Comparison of ENCODE assay signal across 10 cellular contexts in the genomic region with DNA sequence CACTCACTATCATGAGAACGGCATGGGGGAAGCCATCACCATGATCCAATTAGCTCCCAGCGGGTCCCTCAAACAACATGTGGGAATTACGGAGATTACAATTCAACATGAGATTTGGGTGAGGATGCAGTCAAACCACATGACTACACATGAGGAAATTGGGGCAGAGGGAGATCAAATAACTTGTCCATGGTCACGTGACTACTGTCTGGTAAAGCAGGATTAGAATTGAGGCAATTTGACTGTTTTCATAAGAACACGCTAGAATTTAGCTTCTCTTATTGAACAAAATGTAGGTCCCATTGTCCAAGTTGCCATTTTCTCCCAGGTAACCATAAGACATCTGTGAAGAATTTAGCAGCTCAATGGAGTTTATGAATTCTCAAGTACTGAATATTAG.
"Had no signal": no experiment of that assay in that cellular context is flagged by ENCODE, and none has a peak within 500 bp of the region (broad histone marks: within the 10 kb centered on the region; RNA-seq: fewer than 3 reads in every experiment).

No MANE protein-coding gene starts in this region.

- H3K27ac ChIP-seq: GM23248, HL-60, KMS-11 had no signal

- H3K9me3 ChIP-seq: HAP-1 had no signal

- H3K27ac Mint-ChIP-seq: HFFc6 had no signal

- H3K36me3 ChIP-seq: HAP-1 had no signal

- H3K4me3 ChIP-seq: GM23248, HAP-1 had no signal

- H3K9ac ChIP-seq: GM23248, KMS-11 had no signal

- H3K4me3 Mint-ChIP-seq: HFFc6 had no signal

- H2AFZ ChIP-seq: GM23248 had no signal

- ATAC-seq: HCT116 had no signal

- H3K4me1 ChIP-seq: HAP-1 had no signal

- H3K4me2 ChIP-seq: KMS-11 had no signal

- DNase-seq: GM23248, GOT3, H7, HFFc6, IMR-90, KBM-7 had no signal
